ENCODE assay signal across 16 cellular contexts in the genomic region with DNA sequence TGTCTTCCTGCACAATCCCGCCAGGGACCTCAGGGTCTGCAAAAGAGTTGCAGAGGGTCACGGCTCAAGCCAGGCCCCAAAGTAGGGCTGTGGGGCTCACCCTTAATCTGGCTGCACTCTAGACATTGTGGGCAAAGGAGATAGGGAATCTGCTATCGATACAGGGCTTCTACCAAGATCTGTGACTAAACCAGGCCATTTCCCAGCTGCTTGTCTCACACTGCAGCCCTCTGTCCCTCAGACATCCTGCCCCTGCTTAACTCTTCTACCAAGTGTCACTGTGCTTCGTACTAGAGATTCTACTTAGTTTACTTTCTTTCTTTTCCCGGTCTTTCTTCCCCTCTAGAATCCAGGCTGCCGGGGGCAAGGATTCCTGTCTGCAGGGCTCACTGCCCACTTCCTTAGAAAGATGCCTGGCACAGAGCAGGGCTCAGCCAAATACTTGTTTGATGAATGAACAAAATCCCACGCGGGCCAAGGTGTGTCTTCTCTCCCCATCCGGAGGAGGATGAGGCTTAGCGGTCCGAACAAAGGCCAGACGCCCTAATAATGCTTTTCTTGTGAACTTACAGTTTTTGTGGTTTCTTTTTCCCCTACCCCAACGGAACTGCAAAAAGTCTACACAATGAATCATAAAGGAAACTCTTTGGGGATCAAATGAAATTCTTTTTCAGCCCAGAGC.
A peak's percentile ranks its signal among the peaks of the same experiment; 100 is the strongest.
DNase-seq lines count a peak whose midpoint lies in the region; ATAC-seq, FAIRE-seq and TF ChIP-seq lines count a peak whose summit lies in the region.
"Had no signal": no experiment of that assay in that cellular context is flagged by ENCODE, and none has a peak within 500 bp of the region (broad histone marks: within the 10 kb centered on the region; RNA-seq: fewer than 3 reads in every experiment).

No MANE protein-coding gene starts in this region.

- no peaks in the 10 kb centered on the region for H3K9me3 ChIP-seq in testis
- H3K9me3 ChIP-seq: gastrocnemius medialis, SK-N-SH, transverse colon had no signal

- TF ChIP-seq POLR2A in testis (IDR thresholded peaks at IDR 0.05): no peak

- no peaks in the 10 kb centered on the region for H3K4me1 ChIP-seq in testis
- H3K4me1 ChIP-seq: gastrocnemius medialis, transverse colon had no signal

- H3K4me3 ChIP-seq in astrocyte of the cerebellum (ENCODE audit: low read depth, low read length) (no peak overlapping the region), testis (no peak overlapping the region)
- H3K4me3 ChIP-seq: gastrocnemius medialis, transverse colon had no signal

- 57 to 64% methylated on average over 11 to 13 of the region's 13 CpGs for WGBS in testis, 2 donors

- H3K36me3 ChIP-seq in testis (ENCODE audit: low read depth, missing control alignments): no peaks in the 10 kb centered on the region
- H3K36me3 ChIP-seq: gastrocnemius medialis, transverse colon had no signal

- no peak overlapping the region for H3K27ac ChIP-seq in testis
- H3K27ac ChIP-seq: gastrocnemius medialis, transverse colon had no signal

- no peak for ATAC-seq in GM18519 (IDR thresholded peaks at IDR 0.05; ENCODE audit: low FRiP score, unreplicated experiment)
- ATAC-seq in HG03521 (IDR thresholded peaks at IDR 0.05; ENCODE audit: unreplicated experiment): no peak
- ATAC-seq: gastrocnemius medialis, natural killer cell had no signal

- H3K27me3 ChIP-seq in testis: no peaks in the 10 kb centered on the region
- H3K27me3 ChIP-seq: transverse colon had no signal

- in situ Hi-C loops in astrocyte of the cerebellum (cut with HindIII; ENCODE audit: low sequenced_read_pairs): no loop called here

- peak; percentile 27 for DNase-seq in AG08395 (ENCODE audit: low spot score)
- peak; percentile 51 for DNase-seq in HTR-8/SVneo (ENCODE audit: insufficient read length, low spot score)
- DNase-seq in astrocyte of the cerebellum (ENCODE audit: low read depth): peak; percentile 27
- DNase-seq in iris pigment epithelial cell (ENCODE audit: low read depth): peak; percentile 60
- no peak for DNase-seq in activated naive CD4-positive, alpha-beta T cell (lab: John Stamatoyannopoulos, UW)
- no peak for DNase-seq in testis
- DNase-seq: activated CD4-positive, alpha-beta T cell treated with anti-CD3 and anti-CD28 coated beads for 1 hour; gastrocnemius medialis; GDM1; kidney; natural killer cell; NCI-H1092; SK-N-SH; transverse colon had no signal

- peak; percentile 28 for FAIRE-seq in HTR-8/SVneo (lab: Jason Lieb, UNC)
- FAIRE-seq: kidney had no signal

- intact Hi-C loops in testis (cut with DNase I; ENCODE audit: low total_unique reads): no loop called here

- no peak for TF ChIP-seq CTCF in astrocyte of the cerebellum (IDR thresholded peaks at IDR 0.05; ENCODE audit: low read depth, low read length, missing control alignments)
- no peak for TF ChIP-seq CTCF in testis (IDR thresholded peaks at IDR 0.05)

Comparison
In these comparisons a context has a peak if more than half of its experiments do, and no peak if none do; other contexts are left out.
1. DNase-seq: peak in AG08395 (single experiment), HTR-8/SVneo (single experiment), astrocyte of the cerebellum (single experiment) and iris pigment epithelial cell (single experiment); none in activated naive CD4-positive, alpha-beta T cell (0 of 4) and testis (single experiment).